8 cellular contexts compared by ENCODE assay signal in genomic region chr5:178163772-178164735, GRCh38. TPM values are rescaled to one million over a fixed set of nuclear protein-coding genes. Genes with fewer than 3 reads are reported as not detected.
DNase-seq lines count a peak whose midpoint lies in the region; ATAC-seq and TF ChIP-seq lines count a peak whose summit lies in the region.

No MANE protein-coding gene starts in this region.

- peak; percentile 99 for ATAC-seq in stimulated activated naive CD8-positive, alpha-beta T cell treated with anti-CD3 and anti-CD28 coated beads, Interleukin-15, amount 100 ng/mL, for 72 hours

- H2AFZ ChIP-seq in GM23248, result peak overlapping the region; percentile 63

- WGBS in GM23248 (ENCODE audit: low coverage in 1 of 2, low lambda C conversion rate in 2 of 2, missing lambda C conversion rate in 2 of 2), 2 experiments, result 9 to 10% methylated on average over 31 to 33 of the region's 33 CpGs

- no peaks in the 10 kb centered on the region for H3K36me3 Mint-ChIP-seq in neural crest cell (ENCODE audit: low read depth)

- no peak overlapping the region for H3K27ac ChIP-seq in GM23248

- H3K9ac ChIP-seq in GM23248, result no peak overlapping the region

- H3K4me1 ChIP-seq in GM23248 (ENCODE audit: insufficient read depth), result no peaks in the 10 kb centered on the region

- H3F3A ChIP-seq in GM23248 (ENCODE audit: insufficient read depth), result no peaks in the 10 kb centered on the region

- in situ Hi-C loops in GM23248 (cut with MboI), result loop anchor here (5.0 to 25.0 kb wide), 2 partner anchors 87 to 552 kb away; partner anchors contain the start of gene B4GALT7

- peak overlapping the region; percentile 37; the same call in 1 of the 2 replicates for H3K4me3 ChIP-seq in GM23248
- H3K4me3 ChIP-seq in fibroblast of pulmonary artery (replicated peaks; ENCODE audit: low read depth, low read length), result no peak overlapping the region

- peaks cover 22% of the 10 kb centered on the region for H3K27me3 Mint-ChIP-seq in neural crest cell (ENCODE audit: low read depth)
- peaks cover 30% of the 10 kb centered on the region for H3K27me3 Mint-ChIP-seq in stimulated activated naive CD8-positive, alpha-beta T cell treated with anti-CD3 and anti-CD28 coated beads, Interleukin-15, amount 100 ng/mL, for 72 hours

- DNase-seq in Daoy (ENCODE audit: low read depth) (peak; percentile 88), GM23248 (peak; percentile 79), LoVo (ENCODE audit: low spot score) (peak; percentile 86), RKO (ENCODE audit: low spot score) (peak; percentile 80), activated T-helper 1 cell treated with Interleukin-2 at 50 U/mL for 16 hours (ENCODE audit: low read depth) (peak; percentile 83), fibroblast of pulmonary artery (ENCODE audit: low read depth) (peak; percentile 74), neural crest cell (ENCODE audit: low read depth, low spot score) (peak; percentile 98)
- peak; percentile 92 to 96 for DNase-seq in stimulated activated naive CD8-positive, alpha-beta T cell treated with anti-CD3 and anti-CD28 coated beads, Interleukin-15, amount 100 ng/mL, for 72 hours

- H3K27ac Mint-ChIP-seq in neural crest cell (ENCODE audit: unreplicated experiment), result no peak overlapping the region
- H3K27ac Mint-ChIP-seq in stimulated activated naive CD8-positive, alpha-beta T cell treated with anti-CD3 and anti-CD28 coated beads, Interleukin-15, amount 100 ng/mL, for 72 hours, result peak overlapping the region in 1 of 2 donors; percentile 1

- peak overlapping the region; percentile 65 for H3K4me2 ChIP-seq in GM23248 (ENCODE audit: unreplicated experiment)

- H3K79me2 ChIP-seq in GM23248 (ENCODE audit: insufficient read depth), result no peaks in the 10 kb centered on the region

- H4K20me1 ChIP-seq in GM23248 (ENCODE audit: insufficient read depth), result no peaks in the 10 kb centered on the region

- peaks cover 10% of the 10 kb centered on the region for H3K4me1 Mint-ChIP-seq in neural crest cell
- H3K4me1 Mint-ChIP-seq in stimulated activated naive CD8-positive, alpha-beta T cell treated with anti-CD3 and anti-CD28 coated beads, Interleukin-15, amount 100 ng/mL, for 72 hours, result peaks cover 14% of the 10 kb centered on the region

- H3K9me3 Mint-ChIP-seq in neural crest cell, result no peaks in the 10 kb centered on the region
- no peaks in the 10 kb centered on the region for H3K9me3 Mint-ChIP-seq in stimulated activated naive CD8-positive, alpha-beta T cell treated with anti-CD3 and anti-CD28 coated beads, Interleukin-15, amount 100 ng/mL, for 72 hours

- peak overlapping the region; percentile 23 for H3K4me3 Mint-ChIP-seq in neural crest cell
- peak overlapping the region; percentile 35 to 69 for H3K4me3 Mint-ChIP-seq in stimulated activated naive CD8-positive, alpha-beta T cell treated with anti-CD3 and anti-CD28 coated beads, Interleukin-15, amount 100 ng/mL, for 72 hours

- peaks cover 8% of the 10 kb centered on the region; the same call in 1 of the 2 replicates for H3K27me3 ChIP-seq in GM23248 (replicated peaks; ENCODE audit: insufficient read depth)

- TF ChIP-seq CTCF in fibroblast of pulmonary artery (IDR thresholded peaks at IDR 0.05; ENCODE audit: low read length, missing control alignments), result peak; percentile 96
- peak; percentile 99 for TF ChIP-seq CTCF in neural crest cell (conservative IDR thresholded peaks at IDR 0.05)

- no peaks in the 10 kb centered on the region for H3K9me2 ChIP-seq in GM23248 (ENCODE audit: insufficient read depth)

- no peaks in the 10 kb centered on the region for H3K9me3 ChIP-seq in GM23248 (ENCODE audit: low read depth)

- H3K36me3 ChIP-seq in GM23248 (ENCODE audit: low read depth), result no peaks in the 10 kb centered on the region

RNA-seq across cellular contexts. Expression of gene NHP2, which starts 10.4 kb away (rescaled TPM):
- 634 and 724 TPM in 2 replicates for total RNA-seq in Daoy (2014; rRNA removed; shearing (Covaris generic))
- total RNA-seq in GM23248 (2014; rRNA removed; shearing (Covaris generic)), result 203 and 221 TPM in 2 replicates
- 232 and 237 TPM in 2 replicates for polyA plus RNA-seq in GM23248 (2016; fragmentation: Nextera tagmentation; extraction: Ambion mirVana)
- 169 and 174 TPM in 2 replicates for total RNA-seq in neural crest cell

RNA-seq across cellular contexts. Expression of gene GMCL2, which starts 23.1 kb away (rescaled TPM):
- not detected in 2 replicates for total RNA-seq in Daoy (2014; rRNA removed; shearing (Covaris generic))
- not detected in 2 replicates for total RNA-seq in GM23248 (2014; rRNA removed; shearing (Covaris generic))
- polyA plus RNA-seq in GM23248 (2016; fragmentation: Nextera tagmentation; extraction: Ambion mirVana), result not detected in 2 replicates
- not detected in 2 replicates for total RNA-seq in neural crest cell

RNA-seq across cellular contexts. Expression of gene RMND5B, which starts 33.2 kb away (rescaled TPM):
- 19.2 and 34.8 TPM in 2 replicates for total RNA-seq in Daoy (2014; rRNA removed; shearing (Covaris generic))
- total RNA-seq in GM23248 (2014; rRNA removed; shearing (Covaris generic)), result 17.5 and 33.9 TPM in 2 replicates
- 19.9 and 20.7 TPM in 2 replicates for polyA plus RNA-seq in GM23248 (2016; fragmentation: Nextera tagmentation; extraction: Ambion mirVana)
- 42.4 and 43.5 TPM in 2 replicates for total RNA-seq in neural crest cell

RNA-seq across cellular contexts. Expression of gene HNRNPAB, which starts 40.3 kb away (rescaled TPM):
- total RNA-seq in Daoy (2014; rRNA removed; shearing (Covaris generic)), result 152 and 169 TPM in 2 replicates
- 47.6 and 53.4 TPM in 2 replicates for total RNA-seq in GM23248 (2014; rRNA removed; shearing (Covaris generic))
- 111 and 117 TPM in 2 replicates for polyA plus RNA-seq in GM23248 (2016; fragmentation: Nextera tagmentation; extraction: Ambion mirVana)
- total RNA-seq in neural crest cell, result 464 and 466 TPM in 2 replicates

RNA-seq across cellular contexts. Expression of gene N4BP3, which starts 50.7 kb away (rescaled TPM):
- total RNA-seq in Daoy (2014; rRNA removed; shearing (Covaris generic)), result 3.5 and 4.6 TPM in 2 replicates
- 0.32 and 0.38 TPM in 2 replicates for total RNA-seq in GM23248 (2014; rRNA removed; shearing (Covaris generic))
- polyA plus RNA-seq in GM23248 (2016; fragmentation: Nextera tagmentation; extraction: Ambion mirVana), result 0.09 and 0.16 TPM in 2 replicates
- 1.3 and 1.4 TPM in 2 replicates for total RNA-seq in neural crest cell
